In the genomic region with DNA sequence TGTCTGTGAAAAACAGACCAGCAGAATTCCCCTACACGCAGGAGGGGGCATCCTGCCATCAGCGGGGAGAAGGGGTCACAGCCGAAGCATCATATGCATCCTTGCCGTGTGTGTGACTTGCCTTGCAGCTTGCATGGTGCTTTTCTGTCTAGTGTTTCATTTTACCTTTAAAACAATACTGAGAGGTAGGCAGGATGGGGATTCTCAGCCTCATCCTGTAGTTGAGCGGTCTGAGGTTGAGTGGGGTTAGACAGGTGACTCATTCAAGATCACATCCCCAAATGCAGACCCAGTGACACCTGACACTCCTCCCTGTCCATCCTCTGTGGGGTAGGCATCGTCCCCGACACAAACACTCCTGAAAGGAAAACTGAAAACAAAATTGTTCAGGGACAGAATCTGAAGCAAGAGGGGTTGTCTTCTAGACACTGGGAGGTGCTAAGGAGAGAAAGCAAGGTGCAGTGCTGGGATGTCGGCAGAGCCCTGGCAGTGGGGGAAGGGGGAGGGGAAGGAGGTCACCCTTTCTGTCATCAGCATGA, we compare ENCODE assay signal across 8 cellular contexts. TPM values are rescaled to one million over a fixed set of nuclear protein-coding genes. Genes with fewer than 3 reads are reported as not detected.
DNase-seq lines count a peak whose midpoint lies in the region; ATAC-seq lines count a peak whose summit lies in the region.

No MANE protein-coding gene starts in this region.

- peak; percentile 63 for DNase-seq in activated effector memory CD4-positive, alpha-beta T cell treated with Interleukin-2 at 50 U/mL for 16 hours
- peak; percentile 69 for DNase-seq in stimulated activated CD8-positive, alpha-beta memory T cell treated with anti-CD3 and anti-CD28 coated beads, Interleukin-4, amount 100 ng/mL, for 48 hours
- DNase-seq in NCI-H1694 (lab: John Stamatoyannopoulos, UW): no peak
- no peak for DNase-seq in pons (ENCODE audit: low spot score)
- DNase-seq in mucosa of gallbladder (ENCODE audit: low spot score): no peak
- DNase-seq in Ammon's horn (ENCODE audit: low spot score): no peak

- ATAC-seq in GM19468 (IDR thresholded peaks at IDR 0.05; ENCODE audit: extremely low read depth, unreplicated experiment) (peak; percentile 59), HG03571 (IDR thresholded peaks at IDR 0.05; ENCODE audit: unreplicated experiment) (peak; percentile 61)

RNA-seq across cellular contexts. Expression of a gene that starts 7.9 kb away (rescaled TPM):
- 10.2 TPM for total RNA-seq in mucosa of gallbladder

Comparison
In these comparisons a context has a peak if more than half of its experiments do, and no peak if none do; other contexts are left out.
1. DNase-seq: peak in activated effector memory CD4-positive, alpha-beta T cell treated with Interleukin-2 at 50 U/mL for 16 hours (single experiment) and stimulated activated CD8-positive, alpha-beta memory T cell treated with anti-CD3 and anti-CD28 coated beads, Interleukin-4, amount 100 ng/mL, for 48 hours (single experiment); none in NCI-H1694 (single experiment), pons (single experiment), mucosa of gallbladder (single experiment) and Ammon's horn (single experiment).